In the genomic region with DNA sequence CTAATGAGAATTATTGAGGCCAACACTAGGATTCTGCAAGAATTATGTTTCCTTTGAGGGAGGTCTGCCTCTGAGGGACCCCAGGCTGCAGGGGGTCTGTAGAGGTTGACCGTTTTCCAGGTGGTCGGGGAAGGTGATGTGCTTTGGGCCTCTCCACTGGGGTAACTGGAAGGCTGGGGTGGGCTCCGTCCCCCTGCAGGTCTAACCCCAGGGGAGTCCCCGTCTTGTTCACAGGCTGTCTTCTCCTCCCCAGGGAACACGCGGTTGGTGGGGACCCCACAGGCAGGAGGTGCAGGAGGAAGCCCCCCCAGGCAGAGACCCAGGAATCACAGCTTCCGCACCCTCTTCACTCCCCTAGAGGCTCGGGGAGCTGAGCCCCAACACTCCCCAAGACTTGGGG, we compare ENCODE assay signal across 35 cellular contexts.
"Had no signal": no experiment of that assay in that cellular context is flagged by ENCODE, and none has a peak within 500 bp of the region (broad histone marks: within the 10 kb centered on the region; RNA-seq: fewer than 3 reads in every experiment).

No MANE protein-coding gene starts in this region.

- DNase-seq: activated CD4-positive, alpha-beta memory T cell treated with anti-CD3 and anti-CD28 coated beads, Interleukin-2, amount 10 ng/mL, durations not matched to agents 7 days and 5 days; activated CD4-positive, alpha-beta T cell treated with anti-CD3 and anti-CD28 coated beads for 1 hour; activated CD4-positive, alpha-beta T cell treated with anti-CD3 and anti-CD28 coated beads for 48 hours; activated CD4-positive, CD25-positive, alpha-beta regulatory T cell; activated CD8-positive, alpha-beta memory T cell treated with anti-CD3 and anti-CD28 coated beads for 24 hours; activated CD8-positive, alpha-beta memory T cell treated with anti-CD3 and anti-CD28 coated beads, Interleukin-2, amount 10 ng/mL, durations not matched to agents 7 days and 5 days; activated CD8-positive, alpha-beta memory T cell treated with anti-CD3 and anti-CD28 coated beads, Interleukin-2, amount 50 U/mL, for 48 hours; activated effector memory CD4-positive, alpha-beta T cell treated with Interleukin-2 at 50 U/mL for 16 hours; activated naive CD8-positive, alpha-beta T cell treated with anti-CD3 and anti-CD28 coated beads, Interleukin-2, amount 10 ng/mL, durations not matched to agents 7 days and 5 days; activated T-cell treated with anti-CD3 and anti-CD28 coated beads, Interleukin-2, amount 50 U/mL, for 48 hours; amygdala; caudate nucleus; cerebellar nuclear complex; Karpas-422; KBM-7; NCI-H1105; NCI-H1417 treated with DMSO at 0.1 percent for 48 hours; NCI-H1694; NCI-H1930; NCI-H2081 treated with DMSO at 0.1 percent for 48 hours; NCI-H226; NCI-H446 treated with DMSO at 0.1 percent for 48 hours; NCI-H524; NCI-H69; NK-92 treated with Interleukin-12 subunit alpha and Interleukin-12 subunit beta, amount 100 ng/mL, for 24 hours; PC-3; RPMI8226; SW 1271; T-helper 1 cell; T-helper 2 cell; T-helper 9 cell; WERI-Rb-1 had no signal

- H3K27ac Mint-ChIP-seq: activated CD4-positive, alpha-beta memory T cell treated with anti-CD3 and anti-CD28 coated beads, Interleukin-2, amount 10 ng/mL, durations not matched to agents 7 days and 5 days; activated CD8-positive, alpha-beta memory T cell treated with anti-CD3 and anti-CD28 coated beads, Interleukin-2, amount 10 ng/mL, durations not matched to agents 7 days and 5 days; activated naive CD4-positive, alpha-beta T cell treated with anti-CD3 and anti-CD28 coated beads, Interleukin-2, amount 50 U/mL, for 24 hours; activated naive CD8-positive, alpha-beta T cell treated with anti-CD3 and anti-CD28 coated beads, Interleukin-2, amount 10 ng/mL, durations not matched to agents 7 days and 5 days had no signal

- H3K36me3 Mint-ChIP-seq: activated CD8-positive, alpha-beta memory T cell treated with anti-CD3 and anti-CD28 coated beads, Interleukin-2, amount 10 ng/mL, durations not matched to agents 7 days and 5 days; activated naive CD4-positive, alpha-beta T cell treated with anti-CD3 and anti-CD28 coated beads, Interleukin-2, amount 50 U/mL, for 24 hours; activated naive CD8-positive, alpha-beta T cell treated with anti-CD3 and anti-CD28 coated beads, Interleukin-2, amount 10 ng/mL, durations not matched to agents 7 days and 5 days had no signal

- H3K27ac ChIP-seq: Peyer's patch, WERI-Rb-1 had no signal

- H3K36me3 ChIP-seq: ascending aorta, Peyer's patch, WERI-Rb-1 had no signal

- H3K9me3 Mint-ChIP-seq: activated CD4-positive, alpha-beta memory T cell treated with anti-CD3 and anti-CD28 coated beads, Interleukin-2, amount 10 ng/mL, durations not matched to agents 7 days and 5 days; activated naive CD4-positive, alpha-beta T cell treated with anti-CD3 and anti-CD28 coated beads, Interleukin-2, amount 50 U/mL, for 24 hours; activated naive CD8-positive, alpha-beta T cell treated with anti-CD3 and anti-CD28 coated beads, Interleukin-2, amount 10 ng/mL, durations not matched to agents 7 days and 5 days had no signal

- H3K4me1 Mint-ChIP-seq: activated CD4-positive, alpha-beta memory T cell treated with anti-CD3 and anti-CD28 coated beads, Interleukin-2, amount 10 ng/mL, durations not matched to agents 7 days and 5 days; activated CD8-positive, alpha-beta memory T cell treated with anti-CD3 and anti-CD28 coated beads, Interleukin-2, amount 10 ng/mL, durations not matched to agents 7 days and 5 days; activated naive CD4-positive, alpha-beta T cell treated with anti-CD3 and anti-CD28 coated beads, Interleukin-2, amount 50 U/mL, for 24 hours; activated naive CD8-positive, alpha-beta T cell treated with anti-CD3 and anti-CD28 coated beads, Interleukin-2, amount 10 ng/mL, durations not matched to agents 7 days and 5 days had no signal

- H3K4me3 Mint-ChIP-seq: activated CD4-positive, alpha-beta memory T cell treated with anti-CD3 and anti-CD28 coated beads, Interleukin-2, amount 10 ng/mL, durations not matched to agents 7 days and 5 days; activated CD8-positive, alpha-beta memory T cell treated with anti-CD3 and anti-CD28 coated beads, Interleukin-2, amount 10 ng/mL, durations not matched to agents 7 days and 5 days; activated naive CD4-positive, alpha-beta T cell treated with anti-CD3 and anti-CD28 coated beads, Interleukin-2, amount 50 U/mL, for 24 hours; activated naive CD8-positive, alpha-beta T cell treated with anti-CD3 and anti-CD28 coated beads, Interleukin-2, amount 10 ng/mL, durations not matched to agents 7 days and 5 days had no signal

- H3K4me3 ChIP-seq: Peyer's patch had no signal

- H3K27me3 Mint-ChIP-seq: activated CD4-positive, alpha-beta memory T cell treated with anti-CD3 and anti-CD28 coated beads, Interleukin-2, amount 10 ng/mL, durations not matched to agents 7 days and 5 days; activated CD8-positive, alpha-beta memory T cell treated with anti-CD3 and anti-CD28 coated beads, Interleukin-2, amount 10 ng/mL, durations not matched to agents 7 days and 5 days had no signal

- H3K4me1 ChIP-seq: Peyer's patch had no signal

- H3K27me3 ChIP-seq: ascending aorta, Peyer's patch had no signal

- H3K9me3 ChIP-seq: ascending aorta, Peyer's patch had no signal
